In genomic region chr17:81659038-81659437, GRCh38 we compare ENCODE assay signal across 1 cellular context.
TF ChIP-seq lines count a peak whose summit lies in the region.

No MANE protein-coding gene starts in this region.

TF ChIP-seq in HepG2, 621 proteins besides CTCF, POLR2A, EP300 and RAD21 (continued from another document and continues in another):
- TF ChIP-seq PRDM4 (CRISPR knock-in tag; IDR thresholded peaks at IDR 0.05; ENCODE audit: borderline replicate concordance) = no peak
- TF ChIP-seq ZMAT5 (CRISPR knock-in tag; IDR thresholded peaks at IDR 0.05; ENCODE audit: borderline replicate concordance, low read depth) = no peak
- TF ChIP-seq MZF1 (CRISPR knock-in tag; IDR thresholded peaks at IDR 0.05; ENCODE audit: borderline replicate concordance) = no peak
- no peak for TF ChIP-seq HINFP (CRISPR knock-in tag; IDR thresholded peaks at IDR 0.05; ENCODE audit: low read depth)
- no peak for TF ChIP-seq ZNF333 (CRISPR knock-in tag; IDR thresholded peaks at IDR 0.05; ENCODE audit: borderline replicate concordance)
- TF ChIP-seq SSRP1 (CRISPR knock-in tag; IDR thresholded peaks at IDR 0.05) = no peak
- TF ChIP-seq ZNF788 (CRISPR knock-in tag; IDR thresholded peaks at IDR 0.05; ENCODE audit: borderline replicate concordance) = no peak
- no peak for TF ChIP-seq FIP1L1 (IDR thresholded peaks at IDR 0.05; ENCODE audit: borderline replicate concordance, insufficient read depth, low read depth, low read length)
- 0 out of 2 replicates have a peak, but pooled peaks have one; percentile 21 for TF ChIP-seq HOMEZ (CRISPR knock-in tag; IDR thresholded peaks at IDR 0.05; ENCODE audit: low read depth)
- no peak for TF ChIP-seq MAFG (CRISPR knock-in tag; IDR thresholded peaks at IDR 0.05)
- no peak for TF ChIP-seq JUNB (CRISPR knock-in tag; IDR thresholded peaks at IDR 0.05; ENCODE audit: borderline replicate concordance)
- TF ChIP-seq NCOA1 (CRISPR knock-in tag; IDR thresholded peaks at IDR 0.05) = 0 out of 2 replicates have a peak, but pooled peaks have one; percentile 23
- no peak for TF ChIP-seq CHCHD3 (CRISPR knock-in tag; IDR thresholded peaks at IDR 0.05)
- TF ChIP-seq NCOR1 (IDR thresholded peaks at IDR 0.05; ENCODE audit: borderline replicate concordance, low read length) = peak; percentile 39; the same call in 1 of the 2 replicates
- TF ChIP-seq NFKB2 (CRISPR knock-in tag; IDR thresholded peaks at IDR 0.05; ENCODE audit: borderline replicate concordance) = no peak
- no peak for TF ChIP-seq FUBP1 (CRISPR knock-in tag; IDR thresholded peaks at IDR 0.05; ENCODE audit: borderline replicate concordance)
- TF ChIP-seq HCFC1 (IDR thresholded peaks at IDR 0.05; ENCODE audit: low read depth, low read length) = no peak
- no peak for TF ChIP-seq POGK (CRISPR knock-in tag; conservative IDR thresholded peaks at IDR 0.05)
- TF ChIP-seq ZNF275 (CRISPR knock-in tag; IDR thresholded peaks at IDR 0.05; ENCODE audit: borderline replicate concordance) = no peak
- TF ChIP-seq ZFX (CRISPR knock-in tag; IDR thresholded peaks at IDR 0.05; ENCODE audit: low read depth) = no peak
- TF ChIP-seq YY1 (IDR thresholded peaks at IDR 0.05; ENCODE audit: insufficient read depth, insufficient replicate concordance, low read depth, low read length) = no peak
- no peak for TF ChIP-seq CBX2 (IDR thresholded peaks at IDR 0.05; ENCODE audit: low read depth, low read length)
- TF ChIP-seq CBX2 (CRISPR knock-in tag; IDR thresholded peaks at IDR 0.05; ENCODE audit: low read depth) = no peak
- TF ChIP-seq SP2 (CRISPR knock-in tag; IDR thresholded peaks at IDR 0.05) = no peak
- 0 out of 2 replicates have a peak, but pooled peaks have one; percentile 19 for TF ChIP-seq THRA (CRISPR knock-in tag; IDR thresholded peaks at IDR 0.05; ENCODE audit: borderline replicate concordance)
- TF ChIP-seq ATF7-NPFF (CRISPR knock-in tag; IDR thresholded peaks at IDR 0.05; ENCODE audit: low read depth) = no peak
- no peak; the same call in 2 of the 3 replicates for TF ChIP-seq MXI1 (IDR thresholded peaks at IDR 0.05; ENCODE audit: borderline replicate concordance, low read depth, low read length)
- no peak for TF ChIP-seq ZUFSP (CRISPR knock-in tag; IDR thresholded peaks at IDR 0.05; ENCODE audit: borderline replicate concordance)
- peak; percentile 45; the same call in 1 of the 2 replicates for TF ChIP-seq SAP130 (CRISPR knock-in tag; IDR thresholded peaks at IDR 0.05; ENCODE audit: low read depth)
- TF ChIP-seq ZNF816 (CRISPR knock-in tag; IDR thresholded peaks at IDR 0.05; ENCODE audit: borderline replicate concordance) = no peak
- TF ChIP-seq ZFP41 (CRISPR knock-in tag; IDR thresholded peaks at IDR 0.05; ENCODE audit: borderline replicate concordance) = no peak
- no peak for TF ChIP-seq NONO (IDR thresholded peaks at IDR 0.05)
- TF ChIP-seq NONO (CRISPR knock-in tag; conservative IDR thresholded peaks at IDR 0.05) = no peak
- no peak for TF ChIP-seq ETV6 (CRISPR knock-in tag; conservative IDR thresholded peaks at IDR 0.05)
- TF ChIP-seq YEATS4 (CRISPR knock-in tag; IDR thresholded peaks at IDR 0.05; ENCODE audit: borderline replicate concordance) = no peak
